In the genomic region with DNA sequence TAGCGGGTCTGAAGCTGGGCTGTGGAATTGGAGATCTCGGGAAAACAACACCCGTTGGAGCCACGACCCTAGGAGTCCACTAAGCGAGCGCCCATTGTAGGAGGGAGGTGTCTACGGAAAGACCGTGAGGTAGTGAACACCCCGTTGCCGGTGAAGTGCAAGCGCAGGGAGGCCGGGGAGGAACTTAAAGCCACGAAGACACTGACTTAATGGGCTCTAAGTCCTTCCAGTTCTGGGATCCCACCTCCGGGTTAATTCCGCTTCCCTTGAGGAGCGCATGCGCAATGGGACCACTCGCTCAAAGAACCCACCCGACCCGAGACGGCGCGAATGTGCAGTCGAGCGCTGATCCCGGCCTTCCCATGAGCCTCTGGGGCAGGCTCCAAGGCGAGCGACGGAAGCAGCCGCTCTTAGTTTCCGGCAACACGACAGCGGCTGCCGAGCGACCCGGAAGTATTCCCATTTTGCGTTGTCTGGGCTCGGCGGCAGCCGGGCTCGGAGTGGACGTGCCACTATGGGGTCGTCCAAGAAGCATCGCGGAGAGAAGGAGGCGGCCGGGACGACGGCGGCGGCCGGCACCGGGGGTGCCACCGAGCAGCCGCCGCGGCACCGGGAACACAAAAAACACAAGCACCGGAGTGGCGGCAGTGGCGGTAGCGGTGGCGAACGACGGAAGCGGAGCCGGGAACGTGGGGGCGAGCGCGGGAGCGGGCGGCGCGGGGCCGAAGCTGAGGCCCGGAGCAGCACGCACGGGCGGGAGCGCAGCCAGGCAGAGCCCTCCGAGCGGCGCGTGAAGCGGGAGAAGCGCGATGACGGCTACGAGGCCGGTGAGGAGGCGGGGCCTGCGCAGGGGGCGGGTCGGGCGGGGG, we compare ENCODE assay signal across 8 cellular contexts. TPM values are rescaled to one million over a fixed set of nuclear protein-coding genes. Genes with fewer than 3 reads are reported as not detected.
DNase-seq lines count a peak whose midpoint lies in the region; ATAC-seq and TF ChIP-seq lines count a peak whose summit lies in the region.

A gene with protein sequence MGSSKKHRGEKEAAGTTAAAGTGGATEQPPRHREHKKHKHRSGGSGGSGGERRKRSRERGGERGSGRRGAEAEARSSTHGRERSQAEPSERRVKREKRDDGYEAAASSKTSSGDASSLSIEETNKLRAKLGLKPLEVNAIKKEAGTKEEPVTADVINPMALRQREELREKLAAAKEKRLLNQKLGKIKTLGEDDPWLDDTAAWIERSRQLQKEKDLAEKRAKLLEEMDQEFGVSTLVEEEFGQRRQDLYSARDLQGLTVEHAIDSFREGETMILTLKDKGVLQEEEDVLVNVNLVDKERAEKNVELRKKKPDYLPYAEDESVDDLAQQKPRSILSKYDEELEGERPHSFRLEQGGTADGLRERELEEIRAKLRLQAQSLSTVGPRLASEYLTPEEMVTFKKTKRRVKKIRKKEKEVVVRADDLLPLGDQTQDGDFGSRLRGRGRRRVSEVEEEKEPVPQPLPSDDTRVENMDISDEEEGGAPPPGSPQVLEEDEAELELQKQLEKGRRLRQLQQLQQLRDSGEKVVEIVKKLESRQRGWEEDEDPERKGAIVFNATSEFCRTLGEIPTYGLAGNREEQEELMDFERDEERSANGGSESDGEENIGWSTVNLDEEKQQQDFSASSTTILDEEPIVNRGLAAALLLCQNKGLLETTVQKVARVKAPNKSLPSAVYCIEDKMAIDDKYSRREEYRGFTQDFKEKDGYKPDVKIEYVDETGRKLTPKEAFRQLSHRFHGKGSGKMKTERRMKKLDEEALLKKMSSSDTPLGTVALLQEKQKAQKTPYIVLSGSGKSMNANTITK (plus strand): TSS at position 468 of the 869 bp plus-strand sequence. CDS start 47 bp downstream, at position 515.

- peak within 1 kb of the TSS; percentile 63 for H3K27ac ChIP-seq in PC-9

- BruUV-seq in PC-9 (replicated peaks; lab: Mats Ljungman, UMichigan) = TSS peak; percentile 91

- peak within 1 kb of the TSS; percentile 93 for H2AFZ ChIP-seq in PC-9

- H3K4me1 ChIP-seq in PC-9 (replicated peaks; ENCODE audit: insufficient read depth) (peaks cover 13% of the 10 kb centered on the region), mononuclear cell (ENCODE audit: insufficient read depth, low read length) (peaks cover 47% of the 10 kb centered on the region)

- H3K9me3 ChIP-seq in PC-9 (ENCODE audit: insufficient read depth, low read depth) (no peaks in the 10 kb centered on the region), mononuclear cell (ENCODE audit: low read depth, low read length) (no peaks in the 10 kb centered on the region)

- peaks cover 17% of the 10 kb centered on the region for H4K20me1 ChIP-seq in PC-9 (ENCODE audit: insufficient read depth)

- in situ Hi-C loops in KBM-7 (cut with MboI; ENCODE audit: low pct_unique_long_range_greater_than_20kb, low sequenced_read_pairs) = no loop called here

- H3K27me3 ChIP-seq in PC-9 (ENCODE audit: insufficient read depth, low read depth) (no peaks in the 10 kb centered on the region), mononuclear cell (ENCODE audit: insufficient read depth, low read length) (no peaks in the 10 kb centered on the region)

- POLR2A ChIA-PET in PC-9 (lab: Charles Lee; ENCODE audit: unreplicated experiment) = interaction anchor here (0.6 to 0.9 kb wide), 2 partner anchors 72 to 183 kb away, joined by 3 to 6 read pairs; no protein-coding TSS in a partner anchor

- peak; percentile 96 for DNase-seq in DMS114 treated with DMSO at 0.1 percent for 48 hours (lab: John Stamatoyannopoulos, UW; ENCODE audit: unreplicated experiment)
- DNase-seq in KBM-7 = peak; percentile 97
- peak; percentile 94 to 97 for DNase-seq in PC-9
- DNase-seq in activated T-cell treated with anti-CD3 and anti-CD28 coated beads for 48 hours (ENCODE audit: low read depth) = peak; percentile 92
- peak; percentile 96 for DNase-seq in epithelial cell of esophagus (ENCODE audit: low read depth)
- DNase-seq in stimulated activated CD8-positive, alpha-beta memory T cell treated with anti-CD3 and anti-CD28 coated beads, Interleukin-2, amount 100 ng/mL, for 48 hours (ENCODE audit: low read depth in 2 of 2) = peak; percentile 95 to 96

- no peaks in the 10 kb centered on the region; the same call in 1 of the 2 replicates for H3F3A ChIP-seq in PC-9 (ENCODE audit: insufficient read depth, low read depth)

- CTCF ChIA-PET in PC-9 (lab: Charles Lee) = interaction anchor here (1.6 kb wide), 1 partner anchor 73 kb away, joined by 7 read pairs; the partner anchor contains the start of gene FIBP

- peaks cover 9% of the 10 kb centered on the region; the same call in 1 of the 2 replicates for H3K36me3 ChIP-seq in PC-9 (ENCODE audit: low read depth)

- intact Hi-C loops in PC-9 (cut with micrococcal nuclease; ENCODE audit: unreplicated experiment) = loop anchor here (1.0 kb wide), 2 partner anchors 42 to 73 kb away; partner anchors contain the start of genes C11orf68, DRAP1 and FIBP

- H3K79me2 ChIP-seq in PC-9 (ENCODE audit: low read depth) = peaks cover 35% of the 10 kb centered on the region

- TF ChIP-seq CTCF in PC-9 (conservative IDR thresholded peaks at IDR 0.05) = no peak
- TF ChIP-seq CTCF in epithelial cell of esophagus (IDR thresholded peaks at IDR 0.05; ENCODE audit: insufficient read depth, low read depth, low read length, missing control alignments) = no peak

- H3K9me2 ChIP-seq in PC-9 (ENCODE audit: insufficient read depth) = no peaks in the 10 kb centered on the region

- peak within 1 kb of the TSS; percentile 95 for H3K4me2 ChIP-seq in PC-9

- ATAC-seq in GM21576 (IDR thresholded peaks at IDR 0.05; ENCODE audit: unreplicated experiment) = peak; percentile 74

- peak within 1 kb of the TSS; percentile 71 for H3K4me3 ChIP-seq in PC-9
- H3K4me3 ChIP-seq in epithelial cell of esophagus (ENCODE audit: low read length) = peak within 1 kb of the TSS; percentile 83
- H3K4me3 ChIP-seq in mononuclear cell (ENCODE audit: low read length) = peak within 1 kb of the TSS; percentile 98

RNA-seq across cellular contexts. Expression of the gene that starts here (rescaled TPM):
- total RNA-seq in PC-9 (2021) = 74.6 and 78.8 TPM in 2 replicates
- total RNA-seq in mononuclear cell = 41.6 TPM

Comparison
In these comparisons a context has a peak if more than half of its experiments do, and no peak if none do; other contexts are left out.
1. Peak in every context shown above with its lines: DNase-seq, ATAC-seq, H3K4me3 ChIP-seq and H3K27ac ChIP-seq.